3 cellular contexts compared by ENCODE assay signal in the genomic region with DNA sequence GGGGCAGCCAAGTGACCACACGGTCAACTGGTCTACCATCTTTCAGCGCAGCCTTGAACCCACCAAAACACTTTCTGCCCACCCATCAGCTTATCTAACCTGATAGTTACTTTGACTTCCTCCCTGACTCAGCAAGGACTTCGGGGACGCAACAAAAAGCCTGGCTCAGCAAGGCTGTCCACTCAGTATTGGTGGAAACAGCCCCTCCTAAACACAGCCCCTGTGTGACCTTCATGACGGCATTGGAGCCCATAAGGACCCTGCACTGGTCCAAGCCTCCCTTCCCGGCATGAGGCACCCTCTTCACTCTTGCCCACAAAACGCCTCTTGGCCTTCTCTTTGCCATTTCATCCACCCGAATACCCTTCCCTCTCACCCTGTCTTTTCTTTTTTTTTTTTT.
TF ChIP-seq lines count a peak whose summit lies in the region.

No MANE protein-coding gene starts in this region.

TF ChIP-seq in liver, 16 proteins besides CTCF, POLR2A, EP300 and RAD21:
- TF ChIP-seq GABPA (IDR thresholded peaks at IDR 0.05 in 1 of 2, conservative IDR thresholded peaks at IDR 0.05 in 1 of 2): no peak
- TF ChIP-seq, protein P1, sequence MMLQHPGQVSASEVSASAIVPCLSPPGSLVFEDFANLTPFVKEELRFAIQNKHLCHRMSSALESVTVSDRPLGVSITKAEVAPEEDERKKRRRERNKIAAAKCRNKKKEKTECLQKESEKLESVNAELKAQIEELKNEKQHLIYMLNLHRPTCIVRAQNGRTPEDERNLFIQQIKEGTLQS (IDR thresholded peaks at IDR 0.05): no peak
- TF ChIP-seq, protein P2, sequence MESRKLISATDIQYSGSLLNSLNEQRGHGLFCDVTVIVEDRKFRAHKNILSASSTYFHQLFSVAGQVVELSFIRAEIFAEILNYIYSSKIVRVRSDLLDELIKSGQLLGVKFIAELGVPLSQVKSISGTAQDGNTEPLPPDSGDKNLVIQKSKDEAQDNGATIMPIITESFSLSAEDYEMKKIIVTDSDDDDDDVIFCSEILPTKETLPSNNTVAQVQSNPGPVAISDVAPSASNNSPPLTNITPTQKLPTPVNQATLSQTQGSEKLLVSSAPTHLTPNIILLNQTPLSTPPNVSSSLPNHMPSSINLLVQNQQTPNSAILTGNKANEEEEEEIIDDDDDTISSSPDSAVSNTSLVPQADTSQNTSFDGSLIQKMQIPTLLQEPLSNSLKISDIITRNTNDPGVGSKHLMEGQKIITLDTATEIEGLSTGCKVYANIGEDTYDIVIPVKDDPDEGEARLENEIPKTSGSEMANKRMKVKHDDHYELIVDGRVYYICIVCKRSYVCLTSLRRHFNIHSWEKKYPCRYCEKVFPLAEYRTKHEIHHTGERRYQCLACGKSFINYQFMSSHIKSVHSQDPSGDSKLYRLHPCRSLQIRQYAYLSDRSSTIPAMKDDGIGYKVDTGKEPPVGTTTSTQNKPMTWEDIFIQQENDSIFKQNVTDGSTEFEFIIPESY (IDR thresholded peaks at IDR 0.05): no peak

TF ChIP-seq in HepG2, 621 proteins besides CTCF, POLR2A, EP300 and RAD21 (continues in another document):
- no peak for TF ChIP-seq TAF1 (CRISPR knock-in tag; IDR thresholded peaks at IDR 0.05)
- TF ChIP-seq BRD4 (CRISPR knock-in tag; IDR thresholded peaks at IDR 0.05): no peak
- no peak for TF ChIP-seq GATA4 (IDR thresholded peaks at IDR 0.05; ENCODE audit: borderline replicate concordance, low read depth)
- no peak for TF ChIP-seq SALL2 (CRISPR knock-in tag; IDR thresholded peaks at IDR 0.05)
- no peak for TF ChIP-seq FOSL2 (CRISPR knock-in tag; IDR thresholded peaks at IDR 0.05)
- TF ChIP-seq, protein P3, sequence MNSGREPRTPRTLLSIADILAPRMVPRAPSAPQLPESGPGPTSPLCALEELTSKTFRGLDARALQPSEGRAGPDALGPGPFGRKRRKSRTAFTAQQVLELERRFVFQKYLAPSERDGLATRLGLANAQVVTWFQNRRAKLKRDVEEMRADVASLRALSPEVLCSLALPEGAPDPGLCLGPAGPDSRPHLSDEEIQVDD (CRISPR knock-in tag; IDR thresholded peaks at IDR 0.05; ENCODE audit: borderline replicate concordance): no peak
- no peak for TF ChIP-seq ZNF350 (CRISPR knock-in tag; IDR thresholded peaks at IDR 0.05; ENCODE audit: borderline replicate concordance, low read depth)
- no peak for TF ChIP-seq ATF7-NPFF (CRISPR knock-in tag; IDR thresholded peaks at IDR 0.05; ENCODE audit: low read depth)
- no peak for TF ChIP-seq MAZ (IDR thresholded peaks at IDR 0.05; ENCODE audit: borderline replicate concordance, low read depth, low read length)
- TF ChIP-seq MAZ (CRISPR knock-in tag; IDR thresholded peaks at IDR 0.05; ENCODE audit: low read depth): no peak
- TF ChIP-seq, protein P4, sequence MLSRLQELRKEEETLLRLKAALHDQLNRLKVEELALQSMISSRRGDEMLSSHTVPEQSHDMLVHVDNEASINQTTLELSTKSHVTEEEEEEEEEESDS (CRISPR knock-in tag; IDR thresholded peaks at IDR 0.05; ENCODE audit: borderline replicate concordance): no peak
- TF ChIP-seq, protein P5, sequence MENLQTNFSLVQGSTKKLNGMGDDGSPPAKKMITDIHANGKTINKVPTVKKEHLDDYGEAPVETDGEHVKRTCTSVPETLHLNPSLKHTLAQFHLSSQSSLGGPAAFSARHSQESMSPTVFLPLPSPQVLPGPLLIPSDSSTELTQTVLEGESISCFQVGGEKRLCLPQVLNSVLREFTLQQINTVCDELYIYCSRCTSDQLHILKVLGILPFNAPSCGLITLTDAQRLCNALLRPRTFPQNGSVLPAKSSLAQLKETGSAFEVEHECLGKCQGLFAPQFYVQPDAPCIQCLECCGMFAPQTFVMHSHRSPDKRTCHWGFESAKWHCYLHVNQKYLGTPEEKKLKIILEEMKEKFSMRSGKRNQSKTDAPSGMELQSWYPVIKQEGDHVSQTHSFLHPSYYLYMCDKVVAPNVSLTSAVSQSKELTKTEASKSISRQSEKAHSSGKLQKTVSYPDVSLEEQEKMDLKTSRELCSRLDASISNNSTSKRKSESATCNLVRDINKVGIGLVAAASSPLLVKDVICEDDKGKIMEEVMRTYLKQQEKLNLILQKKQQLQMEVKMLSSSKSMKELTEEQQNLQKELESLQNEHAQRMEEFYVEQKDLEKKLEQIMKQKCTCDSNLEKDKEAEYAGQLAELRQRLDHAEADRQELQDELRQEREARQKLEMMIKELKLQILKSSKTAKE (CRISPR knock-in tag; IDR thresholded peaks at IDR 0.05; ENCODE audit: borderline replicate concordance): no peak
- no peak for TF ChIP-seq JUN (CRISPR knock-in tag; IDR thresholded peaks at IDR 0.05)
- TF ChIP-seq SIN3A (IDR thresholded peaks at IDR 0.05; ENCODE audit: borderline replicate concordance, low read depth, low read length): no peak
- TF ChIP-seq, protein P6, sequence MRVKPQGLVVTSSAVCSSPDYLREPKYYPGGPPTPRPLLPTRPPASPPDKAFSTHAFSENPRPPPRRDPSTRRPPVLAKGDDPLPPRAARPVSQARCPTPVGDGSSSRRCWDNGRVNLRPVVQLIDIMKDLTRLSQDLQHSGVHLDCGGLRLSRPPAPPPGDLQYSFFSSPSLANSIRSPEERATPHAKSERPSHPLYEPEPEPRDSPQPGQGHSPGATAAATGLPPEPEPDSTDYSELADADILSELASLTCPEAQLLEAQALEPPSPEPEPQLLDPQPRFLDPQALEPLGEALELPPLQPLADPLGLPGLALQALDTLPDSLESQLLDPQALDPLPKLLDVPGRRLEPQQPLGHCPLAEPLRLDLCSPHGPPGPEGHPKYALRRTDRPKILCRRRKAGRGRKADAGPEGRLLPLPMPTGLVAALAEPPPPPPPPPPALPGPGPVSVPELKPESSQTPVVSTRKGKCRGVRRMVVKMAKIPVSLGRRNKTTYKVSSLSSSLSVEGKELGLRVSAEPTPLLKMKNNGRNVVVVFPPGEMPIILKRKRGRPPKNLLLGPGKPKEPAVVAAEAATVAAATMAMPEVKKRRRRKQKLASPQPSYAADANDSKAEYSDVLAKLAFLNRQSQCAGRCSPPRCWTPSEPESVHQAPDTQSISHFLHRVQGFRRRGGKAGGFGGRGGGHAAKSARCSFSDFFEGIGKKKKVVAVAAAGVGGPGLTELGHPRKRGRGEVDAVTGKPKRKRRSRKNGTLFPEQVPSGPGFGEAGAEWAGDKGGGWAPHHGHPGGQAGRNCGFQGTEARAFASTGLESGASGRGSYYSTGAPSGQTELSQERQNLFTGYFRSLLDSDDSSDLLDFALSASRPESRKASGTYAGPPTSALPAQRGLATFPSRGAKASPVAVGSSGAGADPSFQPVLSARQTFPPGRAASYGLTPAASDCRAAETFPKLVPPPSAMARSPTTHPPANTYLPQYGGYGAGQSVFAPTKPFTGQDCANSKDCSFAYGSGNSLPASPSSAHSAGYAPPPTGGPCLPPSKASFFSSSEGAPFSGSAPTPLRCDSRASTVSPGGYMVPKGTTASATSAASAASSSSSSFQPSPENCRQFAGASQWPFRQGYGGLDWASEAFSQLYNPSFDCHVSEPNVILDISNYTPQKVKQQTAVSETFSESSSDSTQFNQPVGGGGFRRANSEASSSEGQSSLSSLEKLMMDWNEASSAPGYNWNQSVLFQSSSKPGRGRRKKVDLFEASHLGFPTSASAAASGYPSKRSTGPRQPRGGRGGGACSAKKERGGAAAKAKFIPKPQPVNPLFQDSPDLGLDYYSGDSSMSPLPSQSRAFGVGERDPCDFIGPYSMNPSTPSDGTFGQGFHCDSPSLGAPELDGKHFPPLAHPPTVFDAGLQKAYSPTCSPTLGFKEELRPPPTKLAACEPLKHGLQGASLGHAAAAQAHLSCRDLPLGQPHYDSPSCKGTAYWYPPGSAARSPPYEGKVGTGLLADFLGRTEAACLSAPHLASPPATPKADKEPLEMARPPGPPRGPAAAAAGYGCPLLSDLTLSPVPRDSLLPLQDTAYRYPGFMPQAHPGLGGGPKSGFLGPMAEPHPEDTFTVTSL (CRISPR knock-in tag; IDR thresholded peaks at IDR 0.05; ENCODE audit: borderline replicate concordance): no peak

TF ChIP-seq in H1, 55 proteins besides CTCF, POLR2A, EP300 and RAD21:
- no peak for TF ChIP-seq GABPA (IDR thresholded peaks at IDR 0.05; ENCODE audit: borderline replicate concordance, insufficient read depth, low read length)
- no peak for TF ChIP-seq ZNF274 (IDR thresholded peaks at IDR 0.05; ENCODE audit: borderline replicate concordance, extremely low read depth, low read length)
- TF ChIP-seq EZH2 (IDR thresholded peaks at IDR 0.05; ENCODE audit: low read depth, low read length, severe bottlenecking): no peak
TF ChIP-seq in H1: peak in this region for 0.
